8 cellular contexts compared by ENCODE assay signal in the genomic region with DNA sequence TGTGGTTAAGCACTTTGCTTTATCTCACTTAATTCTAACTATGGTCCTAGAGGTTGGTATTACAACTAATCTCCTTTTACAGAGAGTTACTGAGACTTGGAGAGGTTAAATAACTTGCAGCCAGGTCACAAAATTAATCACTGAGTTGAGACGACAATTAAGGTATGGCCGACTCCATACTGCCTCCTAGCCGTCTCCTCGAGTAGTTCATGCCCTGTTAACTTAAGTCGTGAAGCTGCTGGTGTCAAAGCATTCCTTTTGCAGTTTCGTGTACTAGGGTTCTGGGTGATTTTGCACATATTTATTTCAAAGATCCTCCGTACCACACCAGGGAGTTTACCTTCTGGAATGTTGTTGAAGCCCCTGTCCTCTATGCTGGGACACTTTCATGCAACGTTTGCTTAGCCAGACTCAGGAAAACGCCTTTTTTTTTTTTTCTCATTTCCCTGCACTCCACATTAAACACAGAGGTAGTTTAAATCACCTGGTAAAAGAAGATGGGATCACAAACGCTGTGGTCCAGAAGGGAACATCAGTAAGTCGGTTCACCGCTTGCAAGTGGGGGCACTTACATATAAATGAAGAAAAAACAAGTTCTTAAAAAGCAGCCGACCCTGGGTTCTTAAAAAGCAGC. TPM values are rescaled to one million over a fixed set of nuclear protein-coding genes. Genes with fewer than 3 reads are reported as not detected.
DNase-seq lines count a peak whose midpoint lies in the region; ATAC-seq lines count a peak whose summit lies in the region.

No MANE protein-coding gene starts in this region.

- ATAC-seq in GM18907 (IDR thresholded peaks at IDR 0.05; ENCODE audit: unreplicated experiment) (peak; percentile 33), HG03460 (IDR thresholded peaks at IDR 0.05; ENCODE audit: unreplicated experiment) (peak; percentile 20)

- no peaks in the 10 kb centered on the region for H3K9me3 ChIP-seq in effector memory CD4-positive, alpha-beta T cell (ENCODE audit: control insufficient read depth, low read length)
- no peaks in the 10 kb centered on the region for H3K9me3 ChIP-seq in mesodermal cell (ENCODE audit: control insufficient read depth, low read length)

- POLR2A ChIA-PET in activated CD4-positive, alpha-beta memory T cell treated with anti-CD3 and anti-CD28 coated beads for 36 hours (lab: Charles Lee) = interaction anchor here (0.6 to 1.1 kb wide), 5 partner anchors 11 to 102 kb away, joined by 3 to 4 read pairs (median 4); no protein-coding TSS in a partner anchor

- peaks cover 22% of the 10 kb centered on the region for H3K4me1 Mint-ChIP-seq in activated CD4-positive, alpha-beta memory T cell treated with anti-CD3 and anti-CD28 coated beads for 36 hours (ENCODE audit: low read depth)

- no peaks in the 10 kb centered on the region for H3K27me3 ChIP-seq in effector memory CD4-positive, alpha-beta T cell (replicated peaks; ENCODE audit: control insufficient read depth, insufficient read depth, low read length, poor library complexity, severe bottlenecking)

- WGBS in mesodermal cell (ENCODE audit: insufficient coverage in 2 of 2), 2 experiments = 3 to 8% methylated on average over 4 to 8 of the region's 13 CpGs

- H3K9me3 Mint-ChIP-seq in activated CD4-positive, alpha-beta memory T cell treated with anti-CD3 and anti-CD28 coated beads for 36 hours = no peaks in the 10 kb centered on the region

- no peaks in the 10 kb centered on the region for H3K27me3 Mint-ChIP-seq in activated CD4-positive, alpha-beta memory T cell treated with anti-CD3 and anti-CD28 coated beads for 36 hours

- H3K36me3 ChIP-seq in effector memory CD4-positive, alpha-beta T cell (ENCODE audit: control insufficient read depth, insufficient read depth, low read length) = no peaks in the 10 kb centered on the region
- no peaks in the 10 kb centered on the region for H3K36me3 ChIP-seq in mesodermal cell (ENCODE audit: control insufficient read depth, insufficient read depth, low read length)

- H3K36me3 Mint-ChIP-seq in activated CD4-positive, alpha-beta memory T cell treated with anti-CD3 and anti-CD28 coated beads for 36 hours = peaks cover 5% of the 10 kb centered on the region

- CTCF ChIA-PET in activated CD4-positive, alpha-beta memory T cell treated with anti-CD3 and anti-CD28 coated beads for 36 hours (lab: Charles Lee) = interaction anchor here (0.5 to 2.1 kb wide), 25 partner anchors 9 to 529 kb away, joined by 3 to 13 read pairs (median 3); no protein-coding TSS in a partner anchor

- DNase-seq in AML-193 (lab: John Stamatoyannopoulos, UW) = peak; percentile 68 to 79
- DNase-seq in NCI-H748 treated with DMSO at 0.1 percent for 48 hours (lab: John Stamatoyannopoulos, UW) = peak; percentile 45
- peak; percentile 87 for DNase-seq in activated CD4-positive, alpha-beta memory T cell treated with anti-CD3 and anti-CD28 coated beads for 36 hours
- peak; percentile 30 to 55 (median 50) for DNase-seq in effector memory CD4-positive, alpha-beta T cell
- peak; percentile 34 to 49 for DNase-seq in stimulated activated CD8-positive, alpha-beta memory T cell treated with anti-CD3 and anti-CD28 coated beads, Interleukin-7, amount 100 ng/mL, for 1 hour (ENCODE audit: low read depth in 2 of 2)

- H3K4me3 Mint-ChIP-seq in activated CD4-positive, alpha-beta memory T cell treated with anti-CD3 and anti-CD28 coated beads for 36 hours = peak overlapping the region; percentile 98

- intact Hi-C loops in activated CD4-positive, alpha-beta memory T cell treated with anti-CD3 and anti-CD28 coated beads for 36 hours (cut with micrococcal nuclease) = loop anchor here (1.0 to 10.0 kb wide), 7 partner anchors 14 to 631 kb away; a partner anchor contains a TSS

- peaks cover 9% of the 10 kb centered on the region for H3K4me1 ChIP-seq in effector memory CD4-positive, alpha-beta T cell (ENCODE audit: control insufficient read depth, insufficient read depth, low read length, poor library complexity, severe bottlenecking)
- peaks cover 26% of the 10 kb centered on the region for H3K4me1 ChIP-seq in mesodermal cell (ENCODE audit: control insufficient read depth, insufficient read depth, low read length, poor library complexity, severe bottlenecking)

- peak overlapping the region; percentile 93 for H3K27ac ChIP-seq in effector memory CD4-positive, alpha-beta T cell (ENCODE audit: insufficient read depth, low read length, poor library complexity, severe bottlenecking)
- H3K27ac ChIP-seq in mesodermal cell (ENCODE audit: low read depth, low read length, severe bottlenecking) = peak overlapping the region; percentile 88

- H3K27ac Mint-ChIP-seq in activated CD4-positive, alpha-beta memory T cell treated with anti-CD3 and anti-CD28 coated beads for 36 hours = peak overlapping the region; percentile 86

- peak overlapping the region; percentile 92 for H3K4me3 ChIP-seq in effector memory CD4-positive, alpha-beta T cell (ENCODE audit: insufficient read depth, low read depth, low read length, poor library complexity, severe bottlenecking)
- H3K4me3 ChIP-seq in mesodermal cell (ENCODE audit: extremely low read depth, insufficient read depth, low read length, poor library complexity, severe bottlenecking) = peak overlapping the region; percentile 90

RNA-seq across cellular contexts. Expression of a gene that starts 0.6 kb away (rescaled TPM):
- 10 to 100 TPM; 61.6 to 62.0 TPM for total RNA-seq in activated CD4-positive, alpha-beta memory T cell treated with anti-CD3 and anti-CD28 coated beads for 36 hours
- polyA plus RNA-seq in mesodermal cell (2013, experiment 1 of 2) = 30.0 TPM
- 33.9 TPM for polyA plus RNA-seq in mesodermal cell (2013, experiment 2 of 2)

Comparison
In these comparisons a context has a peak if more than half of its experiments do, and no peak if none do; other contexts are left out.
1. Peak in every context shown above with its lines: DNase-seq, ATAC-seq, H3K4me3 ChIP-seq and H3K27ac ChIP-seq.